In genomic region chr3:176430244-176430893, GRCh38 we compare ENCODE assay signal across 8 cellular contexts.
DNase-seq lines count a peak whose midpoint lies in the region; ATAC-seq and TF ChIP-seq lines count a peak whose summit lies in the region.

No MANE protein-coding gene starts in this region.

- H3K4me3 Mint-ChIP-seq in WTC11, result no peak overlapping the region
- no peak overlapping the region for H3K4me3 Mint-ChIP-seq in natural killer cell

- no peaks in the 10 kb centered on the region for H3K4me1 ChIP-seq in aorta (ENCODE audit: control insufficient read depth in 1 of 2, insufficient read depth in 2 of 2, low read length in 2 of 2)

- no peak overlapping the region for H3K27ac Mint-ChIP-seq in WTC11
- no peak overlapping the region for H3K27ac Mint-ChIP-seq in natural killer cell

- ATAC-seq in GM18868 (IDR thresholded peaks at IDR 0.05; ENCODE audit: unreplicated experiment) (peak; percentile 70), WTC11 (peak; percentile 55), aorta (ENCODE audit: low FRiP score) (no peak), natural killer cell (no peak)

- H3K36me3 ChIP-seq in aorta (ENCODE audit: control insufficient read depth in 1 of 2, insufficient read depth in 2 of 2, low read length in 1 of 2), result no peaks in the 10 kb centered on the region

- intact Hi-C loops in aorta (cut with DNase I) (no loop called here), natural killer cell (cut with micrococcal nuclease) (no loop called here)

- no peak overlapping the region for H3K27ac ChIP-seq in aorta (ENCODE audit: low read depth in 1 of 2, low read length in 2 of 2)

- CTCF ChIA-PET in WTC11 (lab: Charles Lee), result interaction anchor here (0.5 to 1.7 kb wide), 18 partner anchors 8 to 1187 kb away, joined by 3 to 10 read pairs (median 3); no protein-coding TSS in a partner anchor

- no peaks in the 10 kb centered on the region for H3K9me3 Mint-ChIP-seq in WTC11
- peaks cover 5 to 6% of the 10 kb centered on the region in 2 donors for H3K9me3 Mint-ChIP-seq in natural killer cell

- H3K4me3 ChIP-seq in AG10803 (ENCODE audit: low read length) (no peak overlapping the region), aorta (ENCODE audit: low read length in 2 of 2) (no peak overlapping the region)

- no peaks in the 10 kb centered on the region for H3K9me3 ChIP-seq in aorta (ENCODE audit: control insufficient read depth, low read length)

- no peaks in the 10 kb centered on the region for H3K27me3 ChIP-seq in aorta (ENCODE audit: control insufficient read depth in 1 of 2, insufficient read depth in 2 of 2, low read length in 1 of 2)

- peak; percentile 67 for DNase-seq in AG10803 (ENCODE audit: low read depth)
- peak; percentile 81 for DNase-seq in NCI-H146 treated with DMSO at 0.1 percent for 48 hours (lab: John Stamatoyannopoulos, UW; ENCODE audit: unreplicated experiment)
- DNase-seq in WTC11 (ENCODE audit: low spot score), result no peak
- DNase-seq in inferior parietal cortex (ENCODE audit: extremely low spot score), result peak; percentile 80
- DNase-seq in aorta, result no peak
- DNase-seq in activated CD4-positive, CD25-positive, alpha-beta regulatory T cell (lab: John Stamatoyannopoulos, UW), result no peak
- DNase-seq in natural killer cell, result no peak

- no peaks in the 10 kb centered on the region for H3K27me3 Mint-ChIP-seq in WTC11 (ENCODE audit: low read depth)
- H3K27me3 Mint-ChIP-seq in natural killer cell (ENCODE audit: low read depth in 2 of 2), result no peaks in the 10 kb centered on the region

- TF ChIP-seq CTCF in AG10803 (conservative IDR thresholded peaks at IDR 0.05; ENCODE audit: low read length) (peak; percentile 81), WTC11 (IDR thresholded peaks at IDR 0.05) (peak; percentile 44), natural killer cell (IDR thresholded peaks at IDR 0.05) (no peak)

- POLR2A ChIA-PET in WTC11 (lab: Charles Lee), result no interaction called here

- WGBS in aorta, 2 donors, result 55 to 59% methylated on average over 2 of the region's 2 CpGs

- no peaks in the 10 kb centered on the region; the same call in 1 of the 2 replicates for H3K36me3 Mint-ChIP-seq in WTC11
- no peaks in the 10 kb centered on the region for H3K36me3 Mint-ChIP-seq in natural killer cell

- peaks cover 40% of the 10 kb centered on the region for H3K4me1 Mint-ChIP-seq in WTC11
- H3K4me1 Mint-ChIP-seq in natural killer cell, result no peaks in the 10 kb centered on the region

TF ChIP-seq in WTC11, 78 proteins besides CTCF, POLR2A, EP300 and RAD21:
- no peak for TF ChIP-seq ZNF671 (CRISPR knock-in tag; IDR thresholded peaks at IDR 0.05)
- peak; percentile 22; the same call in 1 of the 2 replicates for TF ChIP-seq USF2 (CRISPR knock-in tag; IDR thresholded peaks at IDR 0.05)

Comparison
In these comparisons a context has a peak if more than half of its experiments do, and no peak if none do; other contexts are left out.
1. DNase-seq: peak in AG10803 (single experiment), NCI-H146 treated with DMSO at 0.1 percent for 48 hours (single experiment) and inferior parietal cortex (single experiment); none in WTC11 (single experiment), aorta (0 of 2), activated CD4-positive, CD25-positive, alpha-beta regulatory T cell (0 of 4) and natural killer cell (single experiment).
2. ATAC-seq: peak in GM18868 (single experiment) and WTC11 (single experiment); none in aorta (single experiment) and natural killer cell (0 of 3).